11 cellular contexts compared by ENCODE assay signal in the genomic region with DNA sequence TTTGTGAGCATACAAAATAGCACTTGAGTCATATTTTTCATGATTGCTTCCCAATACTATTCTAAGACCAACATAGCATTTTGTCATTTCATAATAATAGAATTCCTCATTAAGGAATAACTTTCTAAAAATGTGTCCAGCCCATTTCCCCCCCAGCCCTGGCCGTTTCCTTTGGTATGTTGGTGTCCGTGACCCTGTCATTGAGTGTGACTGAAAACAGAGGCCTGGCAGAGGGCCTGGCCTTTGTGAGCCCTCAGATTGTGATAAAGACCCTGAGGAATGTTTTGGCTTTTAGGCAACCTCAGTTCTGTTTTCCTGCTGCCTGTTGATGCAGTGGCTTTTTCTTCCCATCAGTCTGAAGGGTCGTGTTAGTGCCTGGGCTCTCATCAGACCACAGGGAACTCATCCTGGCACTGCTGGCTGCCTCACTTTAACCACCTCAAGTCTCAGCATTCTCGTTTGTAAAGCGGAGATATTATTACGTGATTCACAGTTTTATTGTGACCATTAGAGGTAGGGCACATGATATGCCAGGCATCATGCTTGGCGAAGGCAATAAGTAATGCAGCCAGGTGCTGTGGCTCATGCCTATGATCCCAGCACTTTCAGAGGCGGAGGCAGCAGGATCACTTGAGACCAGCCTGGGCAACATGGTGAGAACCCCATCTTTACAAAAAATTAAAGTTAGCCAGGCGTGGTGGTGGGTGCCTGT. TPM values are rescaled to one million over a fixed set of nuclear protein-coding genes. Genes with fewer than 3 reads are reported as not detected.
DNase-seq lines count a peak whose midpoint lies in the region; ATAC-seq and TF ChIP-seq lines count a peak whose summit lies in the region.
"Had no signal": no experiment of that assay in that cellular context is flagged by ENCODE, and none has a peak within 500 bp of the region (broad histone marks: within the 10 kb centered on the region; RNA-seq: fewer than 3 reads in every experiment).

No MANE protein-coding gene starts in this region.

- H3K9me3 ChIP-seq in Peyer's patch = no peaks in the 10 kb centered on the region

- DNase-seq in Peyer's patch (peak in 1 of 3 donors; percentile 60), fibroblast of the aortic adventitia (ENCODE audit: low read depth) (peak; percentile 94), nephron progenitor cell (no peak), NCI-H226 (no peak), D341Med (ENCODE audit: low spot score) (no peak)
- DNase-seq in stimulated activated naive CD4-positive, alpha-beta T cell treated with Interleukin-2 at 50 U/mL for 16 hours (lab: John Stamatoyannopoulos, UW) = no peak
- no peak for DNase-seq in activated naive CD4-positive, alpha-beta T cell treated with anti-CD3 and anti-CD28 coated beads, Interleukin-2, amount 50 U/mL, for 72 hours (ENCODE audit: low spot score in 2 of 2)
- DNase-seq: midbrain, MM.1S had no signal

- H3K4me1 ChIP-seq in Peyer's patch = peaks cover 0 to 33% (median 0%) of the 10 kb centered on the region in 4 donors

- peak in 1 of 2 donors; percentile 40 for TF ChIP-seq POLR2A in Peyer's patch (IDR thresholded peaks at IDR 0.05)

- H3K36me3 ChIP-seq in Peyer's patch = peaks cover 0 to 6% (median 0%) of the 10 kb centered on the region in 3 donors

- H3K27me3 Mint-ChIP-seq in nephron progenitor cell (ENCODE audit: low read depth, poor library complexity) = peaks cover 4% of the 10 kb centered on the region

- no peaks in the 10 kb centered on the region for H3K36me3 Mint-ChIP-seq in nephron progenitor cell (ENCODE audit: low read depth)
- no peaks in the 10 kb centered on the region for H3K36me3 Mint-ChIP-seq in activated naive CD4-positive, alpha-beta T cell treated with anti-CD3 and anti-CD28 coated beads, Interleukin-2, amount 50 U/mL, for 72 hours

- H3K4me3 Mint-ChIP-seq in nephron progenitor cell = no peak overlapping the region
- H3K4me3 Mint-ChIP-seq: T-helper 1 cell treated with Interleukin-12 subunit alpha and Interleukin-12 subunit beta and Interleukin-4 antibody, amounts not matched to agents 30 μg/mL and 1 μg/mL, for 36 hours had no signal

- H3K27ac ChIP-seq in 22Rv1 (peak overlapping the region; percentile 54), Peyer's patch (peak overlapping the region in 3 of 4 donors; percentile 6 to 66 (median 35))

- peak overlapping the region; percentile 87 for H3K27ac Mint-ChIP-seq in nephron progenitor cell
- H3K27ac Mint-ChIP-seq in activated naive CD4-positive, alpha-beta T cell treated with anti-CD3 and anti-CD28 coated beads, Interleukin-2, amount 50 U/mL, for 72 hours = peak overlapping the region in 1 of 2 donors; percentile 27
- H3K27ac Mint-ChIP-seq: T-helper 1 cell treated with Interleukin-12 subunit alpha and Interleukin-12 subunit beta and Interleukin-4 antibody, amounts not matched to agents 30 μg/mL and 1 μg/mL, for 36 hours had no signal

- H3K27me3 ChIP-seq in Peyer's patch = no peaks in the 10 kb centered on the region

- peaks cover 35% of the 10 kb centered on the region for H3K4me1 Mint-ChIP-seq in nephron progenitor cell

- no peak for ATAC-seq in activated naive CD4-positive, alpha-beta T cell treated with anti-CD3 and anti-CD28 coated beads, Interleukin-2, amount 50 U/mL, for 72 hours

- TF ChIP-seq CTCF in 22Rv1 (IDR thresholded peaks at IDR 0.05) = no peak
- TF ChIP-seq CTCF in Peyer's patch (IDR thresholded peaks at IDR 0.05) = no peak
- TF ChIP-seq CTCF in fibroblast of the aortic adventitia (IDR thresholded peaks at IDR 0.05; ENCODE audit: insufficient read depth, low read length) = no peak
- TF ChIP-seq CTCF in nephron progenitor cell (IDR thresholded peaks at IDR 0.05) = no peak

- no peak overlapping the region for H3K4me3 ChIP-seq in Peyer's patch
- H3K4me3 ChIP-seq in fibroblast of the aortic adventitia (ENCODE audit: low read depth, low read length) = no peak overlapping the region

- no peaks in the 10 kb centered on the region for H3K9me3 Mint-ChIP-seq in nephron progenitor cell
- no peaks in the 10 kb centered on the region for H3K9me3 Mint-ChIP-seq in activated naive CD4-positive, alpha-beta T cell treated with anti-CD3 and anti-CD28 coated beads, Interleukin-2, amount 50 U/mL, for 72 hours
- H3K9me3 Mint-ChIP-seq: T-helper 1 cell treated with Interleukin-12 subunit alpha and Interleukin-12 subunit beta and Interleukin-4 antibody, amounts not matched to agents 30 μg/mL and 1 μg/mL, for 36 hours had no signal

RNA-seq across cellular contexts. Expression of a gene that starts 13.8 kb away (rescaled TPM):
- 1,000 to 10,000 TPM in 2 of 4 donors, 100 to 1,000 TPM in 2; 158 to 1,321 (median 873) TPM for total RNA-seq in Peyer's patch
- 1.3 and 13.5 TPM in 2 replicates for total RNA-seq in fibroblast of the aortic adventitia (ENCODE audit: low replicate concordance)
- 100 to 1,000 TPM in 1 of 2 donors, 10 to 100 TPM in 1; 43.0 to 101 TPM for total RNA-seq in activated naive CD4-positive, alpha-beta T cell treated with anti-CD3 and anti-CD28 coated beads, Interleukin-2, amount 50 U/mL, for 72 hours

RNA-seq across cellular contexts. Expression of a gene that starts 22.0 kb away (rescaled TPM):
- total RNA-seq in Peyer's patch (10 to 100 TPM in 2 of 4 donors, 1 to 10 TPM in 2; 8.2 to 28.1 (median 17.7) TPM), fibroblast of the aortic adventitia (ENCODE audit: low replicate concordance) (1.3 TPM in 1 of 2 replicates, not detected in the other)
- total RNA-seq in activated naive CD4-positive, alpha-beta T cell treated with anti-CD3 and anti-CD28 coated beads, Interleukin-2, amount 50 U/mL, for 72 hours = under 1 TPM; 0.46 to 0.74 TPM

RNA-seq across cellular contexts. Expression of a gene that starts 25.9 kb away (rescaled TPM):
- total RNA-seq in Peyer's patch = 100 to 1,000 TPM in 3 of 4 donors, 10 to 100 TPM in 1; 39.6 to 444 (median 348) TPM
- 0.45 and 1.7 TPM in 2 replicates for total RNA-seq in fibroblast of the aortic adventitia (ENCODE audit: low replicate concordance)
- not detected for total RNA-seq in activated naive CD4-positive, alpha-beta T cell treated with anti-CD3 and anti-CD28 coated beads, Interleukin-2, amount 50 U/mL, for 72 hours

RNA-seq across cellular contexts. Expression of a gene that starts 37.6 kb away (rescaled TPM):
- total RNA-seq in Peyer's patch (10 to 100 TPM; 11.6 to 31.4 (median 15.0) TPM), fibroblast of the aortic adventitia (ENCODE audit: low replicate concordance) (13.1 and 59.8 TPM in 2 replicates)
- total RNA-seq in activated naive CD4-positive, alpha-beta T cell treated with anti-CD3 and anti-CD28 coated beads, Interleukin-2, amount 50 U/mL, for 72 hours = 10 to 100 TPM; 82.1 to 90.0 TPM

RNA-seq across cellular contexts. Expression of a gene that starts 41.5 kb away (rescaled TPM):
- total RNA-seq in Peyer's patch (10 to 100 TPM in 2 of 4 donors, 1 to 10 TPM in 2; 7.4 to 19.3 (median 12.3) TPM), fibroblast of the aortic adventitia (ENCODE audit: low replicate concordance) (3.6 and 3.7 TPM in 2 replicates)
- total RNA-seq in activated naive CD4-positive, alpha-beta T cell treated with anti-CD3 and anti-CD28 coated beads, Interleukin-2, amount 50 U/mL, for 72 hours = 10 to 100 TPM; 10.7 to 12.1 TPM

Comparison
In these comparisons a context has a peak if more than half of its experiments do, and no peak if none do; other contexts are left out.
1. RNA of a gene that starts 25.9 kb away (total RNA-seq): 39.6 to 444 TPM in Peyer's patch; 0.45 to 1.7 TPM in fibroblast of the aortic adventitia and not detected in activated naive CD4-positive, alpha-beta T cell treated with anti-CD3 and anti-CD28 coated beads, Interleukin-2, amount 50 U/mL, for 72 hours; every median in the first group is over 10 times any median in the second.